In genomic region chr16:80997139-80997798, GRCh38 we compare ENCODE assay signal across 8 cellular contexts.
DNase-seq lines count a peak whose midpoint lies in the region; ATAC-seq, FAIRE-seq and TF ChIP-seq lines count a peak whose summit lies in the region.

No MANE protein-coding gene starts in this region.

- peak overlapping the region; percentile 54 for H3K9ac ChIP-seq in OCI-LY3 (ENCODE audit: low read length)

- H3K4me3 ChIP-seq in DOHH2 (ENCODE audit: low read length) (peak overlapping the region; percentile 56), OCI-LY3 (ENCODE audit: low read length) (peak overlapping the region; percentile 71), HAP-1 (no peak overlapping the region)

- H3K4me1 ChIP-seq in DOHH2 (ENCODE audit: control insufficient read depth, low read length) (peaks cover 45% of the 10 kb centered on the region), OCI-LY3 (ENCODE audit: low read length) (peaks cover 21% of the 10 kb centered on the region), HAP-1 (peaks cover 17% of the 10 kb centered on the region)

- H4K20me1 ChIP-seq in DOHH2 (ENCODE audit: control insufficient read depth, insufficient read depth, low read depth, low read length), result peaks cover 5% of the 10 kb centered on the region; the same call in 1 of the 2 replicates
- peaks cover 7% of the 10 kb centered on the region; the same call in 1 of the 2 replicates for H4K20me1 ChIP-seq in OCI-LY3 (ENCODE audit: insufficient read depth, low read length)

- H3K36me3 ChIP-seq in DOHH2 (ENCODE audit: control insufficient read depth, low read length), result peaks cover 39% of the 10 kb centered on the region
- peaks cover 5% of the 10 kb centered on the region for H3K36me3 ChIP-seq in OCI-LY3 (replicated peaks; ENCODE audit: low read depth, low read length)
- H3K36me3 ChIP-seq in HAP-1 (replicated peaks), result no peaks in the 10 kb centered on the region; the same call in none of the 2 replicates

- DNase-seq in iris pigment epithelial cell (ENCODE audit: low read depth) (peak; percentile 36), NCI-H1694 treated with DMSO at 0.1 percent for 48 hours (lab: John Stamatoyannopoulos, UW) (no peak), HAP-1 (ENCODE audit: low spot score in 2 of 2) (no peak), H54 (ENCODE audit: insufficient read length, low spot score) (no peak), COLO668 (lab: John Stamatoyannopoulos, UW; ENCODE audit: unreplicated experiment) (no peak)

- 0 out of 2 replicates have a peak overlapping the region, but pooled peaks have one; percentile 23 for H2AFZ ChIP-seq in OCI-LY3 (ENCODE audit: low read depth, low read length)

- H3K9me3 ChIP-seq in DOHH2 (ENCODE audit: control insufficient read depth, insufficient read depth, low read length) (no peaks in the 10 kb centered on the region), OCI-LY3 (ENCODE audit: insufficient read depth, low read length) (no peaks in the 10 kb centered on the region), HAP-1 (no peaks in the 10 kb centered on the region)

- H3K9me2 ChIP-seq in DOHH2 (replicated peaks; ENCODE audit: control insufficient read depth, low read length), result no peaks in the 10 kb centered on the region

- in situ Hi-C loops in HAP-1 (cut with MboI; ENCODE audit: low sequenced_read_pairs), result no loop called here

- H3K79me2 ChIP-seq in DOHH2 (ENCODE audit: control insufficient read depth, low read length) (peaks cover 98% of the 10 kb centered on the region), OCI-LY3 (ENCODE audit: low read length) (peaks cover 89% of the 10 kb centered on the region)

- no peak for TF ChIP-seq POLR2A in H54 (IDR thresholded peaks at IDR 0.05; ENCODE audit: low read depth, low read length)

- H3K27me3 ChIP-seq in DOHH2 (ENCODE audit: control insufficient read depth, low read length), result no peaks in the 10 kb centered on the region
- no peaks in the 10 kb centered on the region for H3K27me3 ChIP-seq in OCI-LY3 (ENCODE audit: low read depth, low read length)
- H3K27me3 ChIP-seq in HAP-1 (ENCODE audit: low read depth), result no peaks in the 10 kb centered on the region

- H3K27ac ChIP-seq in DOHH2 (ENCODE audit: low read depth, low read length) (peak overlapping the region; percentile 51), OCI-LY3 (ENCODE audit: low read length) (peak overlapping the region; percentile 59)

- peaks cover 10% of the 10 kb centered on the region; the same call in 1 of the 2 replicates for H3F3A ChIP-seq in DOHH2 (ENCODE audit: control insufficient read depth, insufficient read depth)

- peak; percentile 60 for ATAC-seq in GM21515 (IDR thresholded peaks at IDR 0.05; ENCODE audit: unreplicated experiment)

- no peak for FAIRE-seq in H54 (lab: Jason Lieb, UNC)

- TF ChIP-seq CTCF in DOHH2 (IDR thresholded peaks at IDR 0.05; ENCODE audit: low read depth, low read length, poor library complexity, severe bottlenecking), result no peak
- no peak for TF ChIP-seq CTCF in OCI-LY3 (IDR thresholded peaks at IDR 0.05; ENCODE audit: low read depth, low read length)

- H3K4me2 ChIP-seq in DOHH2 (ENCODE audit: low read length) (peak overlapping the region; percentile 68), OCI-LY3 (ENCODE audit: low read length) (peak overlapping the region; percentile 89)
